ENCODE assay signal across 1 cellular context in the genomic region with DNA sequence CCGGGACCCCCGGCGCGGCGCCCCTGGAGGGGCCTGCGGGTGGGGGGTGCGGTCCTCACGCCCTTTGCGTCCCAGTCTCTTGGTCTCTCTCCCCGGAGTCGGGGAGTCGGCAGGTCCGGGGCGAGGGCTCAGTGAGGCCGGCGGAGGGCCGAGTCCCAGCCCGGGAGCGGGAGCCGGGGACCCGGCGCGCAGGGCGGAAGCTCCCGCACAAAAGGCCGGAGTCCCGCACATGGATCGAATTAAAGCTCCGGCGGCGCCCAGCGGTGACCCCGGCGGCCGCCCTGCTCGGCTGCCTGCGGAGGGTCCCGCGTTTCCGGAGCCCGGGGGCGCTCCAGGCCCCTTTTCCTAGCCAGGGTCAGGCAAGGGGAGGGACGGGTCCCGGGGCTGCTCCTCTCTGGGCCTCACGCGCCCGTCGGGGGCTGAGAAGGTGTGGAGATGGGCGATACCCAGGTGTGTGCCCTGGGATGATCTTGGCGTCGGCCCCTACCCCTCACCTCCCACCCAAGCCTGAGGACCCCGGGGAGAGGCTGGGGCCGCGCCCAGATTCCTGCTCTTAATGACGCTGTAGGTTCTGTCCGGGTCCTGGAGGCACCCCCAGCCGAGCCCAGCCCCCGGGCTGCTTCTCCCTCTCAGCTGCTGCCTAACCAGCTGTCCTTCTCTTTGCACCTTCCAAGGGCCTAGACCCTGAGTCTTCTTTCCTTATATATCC.
TF ChIP-seq lines count a peak whose summit lies in the region.

No MANE protein-coding gene starts in this region.

TF ChIP-seq in GM23338, 12 proteins besides CTCF, POLR2A, EP300 and RAD21:
- TF ChIP-seq, protein P1, sequence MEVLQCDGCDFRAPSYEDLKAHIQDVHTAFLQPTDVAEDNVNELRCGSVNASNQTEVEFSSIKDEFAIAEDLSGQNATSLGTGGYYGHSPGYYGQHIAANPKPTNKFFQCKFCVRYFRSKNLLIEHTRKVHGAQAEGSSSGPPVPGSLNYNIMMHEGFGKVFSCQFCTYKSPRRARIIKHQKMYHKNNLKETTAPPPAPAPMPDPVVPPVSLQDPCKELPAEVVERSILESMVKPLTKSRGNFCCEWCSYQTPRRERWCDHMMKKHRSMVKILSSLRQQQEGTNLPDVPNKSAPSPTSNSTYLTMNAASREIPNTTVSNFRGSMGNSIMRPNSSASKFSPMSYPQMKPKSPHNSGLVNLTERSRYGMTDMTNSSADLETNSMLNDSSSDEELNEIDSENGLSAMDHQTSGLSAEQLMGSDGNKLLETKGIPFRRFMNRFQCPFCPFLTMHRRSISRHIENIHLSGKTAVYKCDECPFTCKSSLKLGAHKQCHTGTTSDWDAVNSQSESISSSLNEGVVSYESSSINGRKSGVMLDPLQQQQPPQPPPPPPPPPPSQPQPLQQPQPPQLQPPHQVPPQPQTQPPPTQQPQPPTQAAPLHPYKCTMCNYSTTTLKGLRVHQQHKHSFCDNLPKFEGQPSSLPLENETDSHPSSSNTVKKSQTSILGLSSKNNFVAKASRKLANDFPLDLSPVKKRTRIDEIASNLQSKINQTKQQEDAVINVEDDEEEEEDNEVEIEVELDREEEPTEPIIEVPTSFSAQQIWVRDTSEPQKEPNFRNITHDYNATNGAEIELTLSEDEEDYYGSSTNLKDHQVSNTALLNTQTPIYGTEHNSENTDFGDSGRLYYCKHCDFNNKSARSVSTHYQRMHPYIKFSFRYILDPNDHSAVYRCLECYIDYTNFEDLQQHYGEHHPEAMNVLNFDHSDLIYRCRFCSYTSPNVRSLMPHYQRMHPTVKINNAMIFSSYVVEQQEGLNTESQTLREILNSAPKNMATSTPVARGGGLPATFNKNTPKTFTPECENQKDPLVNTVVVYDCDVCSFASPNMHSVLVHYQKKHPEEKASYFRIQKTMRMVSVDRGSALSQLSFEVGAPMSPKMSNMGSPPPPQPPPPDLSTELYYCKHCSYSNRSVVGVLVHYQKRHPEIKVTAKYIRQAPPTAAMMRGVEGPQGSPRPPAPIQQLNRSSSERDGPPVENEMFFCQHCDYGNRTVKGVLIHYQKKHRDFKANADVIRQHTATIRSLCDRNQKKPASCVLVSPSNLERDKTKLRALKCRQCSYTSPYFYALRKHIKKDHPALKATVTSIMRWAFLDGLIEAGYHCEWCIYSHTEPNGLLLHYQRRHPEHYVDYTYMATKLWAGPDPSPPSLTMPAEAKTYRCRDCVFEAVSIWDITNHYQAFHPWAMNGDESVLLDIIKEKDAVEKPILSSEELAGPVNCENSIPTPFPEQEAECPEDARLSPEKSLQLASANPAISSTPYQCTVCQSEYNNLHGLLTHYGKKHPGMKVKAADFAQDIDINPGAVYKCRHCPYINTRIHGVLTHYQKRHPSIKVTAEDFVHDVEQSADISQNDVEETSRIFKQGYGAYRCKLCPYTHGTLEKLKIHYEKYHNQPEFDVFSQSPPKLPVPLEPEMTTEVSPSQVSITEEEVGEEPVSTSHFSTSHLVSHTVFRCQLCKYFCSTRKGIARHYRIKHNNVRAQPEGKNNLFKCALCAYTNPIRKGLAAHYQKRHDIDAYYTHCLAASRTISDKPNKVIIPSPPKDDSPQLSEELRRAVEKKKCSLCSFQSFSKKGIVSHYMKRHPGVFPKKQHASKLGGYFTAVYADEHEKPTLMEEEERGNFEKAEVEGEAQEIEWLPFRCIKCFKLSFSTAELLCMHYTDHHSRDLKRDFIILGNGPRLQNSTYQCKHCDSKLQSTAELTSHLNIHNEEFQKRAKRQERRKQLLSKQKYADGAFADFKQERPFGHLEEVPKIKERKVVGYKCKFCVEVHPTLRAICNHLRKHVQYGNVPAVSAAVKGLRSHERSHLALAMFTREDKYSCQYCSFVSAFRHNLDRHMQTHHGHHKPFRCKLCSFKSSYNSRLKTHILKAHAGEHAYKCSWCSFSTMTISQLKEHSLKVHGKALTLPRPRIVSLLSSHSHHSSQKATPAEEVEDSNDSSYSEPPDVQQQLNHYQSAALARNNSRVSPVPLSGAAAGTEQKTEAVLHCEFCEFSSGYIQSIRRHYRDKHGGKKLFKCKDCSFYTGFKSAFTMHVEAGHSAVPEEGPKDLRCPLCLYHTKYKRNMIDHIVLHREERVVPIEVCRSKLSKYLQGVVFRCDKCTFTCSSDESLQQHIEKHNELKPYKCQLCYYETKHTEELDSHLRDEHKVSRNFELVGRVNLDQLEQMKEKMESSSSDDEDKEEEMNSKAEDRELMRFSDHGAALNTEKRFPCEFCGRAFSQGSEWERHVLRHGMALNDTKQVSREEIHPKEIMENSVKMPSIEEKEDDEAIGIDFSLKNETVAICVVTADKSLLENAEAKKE (CRISPR knock-in tag; IDR thresholded peaks at IDR 0.05), result no peak
- TF ChIP-seq REST (IDR thresholded peaks at IDR 0.05; ENCODE audit: unreplicated experiment) (no peak), EZH2 (IDR thresholded peaks at IDR 0.05; ENCODE audit: low read depth, unreplicated experiment) (no peak), ZNF114 (CRISPR knock-in tag; IDR thresholded peaks at IDR 0.05) (no peak), EZH2phosphoT487 (IDR thresholded peaks at IDR 0.05; ENCODE audit: unreplicated experiment) (no peak), ETS1 (IDR thresholded peaks at IDR 0.05) (no peak)
TF ChIP-seq in GM23338: peak in this region for 0.
